28 cellular contexts compared by ENCODE assay signal in the genomic region with DNA sequence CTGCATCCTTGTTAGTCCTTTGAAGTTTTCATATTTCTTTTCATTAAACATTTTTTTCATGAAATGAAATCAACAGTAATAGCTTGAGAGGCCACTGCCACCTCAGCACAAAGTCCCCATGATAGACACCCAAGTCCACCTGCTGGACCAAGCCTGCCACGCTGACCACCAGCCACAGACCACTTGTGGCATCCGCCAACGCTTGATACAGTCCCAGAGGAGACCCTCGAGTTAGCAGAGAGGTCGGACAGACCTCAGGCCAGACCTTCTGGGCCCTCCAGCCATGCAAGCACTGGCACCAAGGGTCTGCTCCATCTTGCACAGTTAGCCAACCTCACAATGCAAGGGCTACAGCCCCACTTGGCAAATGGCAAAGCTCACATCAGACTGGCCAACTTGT.
"Had no signal": no experiment of that assay in that cellular context is flagged by ENCODE, and none has a peak within 500 bp of the region (broad histone marks: within the 10 kb centered on the region; RNA-seq: fewer than 3 reads in every experiment).

No MANE protein-coding gene starts in this region.

- H3K36me3 Mint-ChIP-seq: naive thymus-derived CD4-positive, alpha-beta T cell; natural killer cell; neural progenitor cell; stimulated activated effector memory CD8-positive, alpha-beta T cell treated with anti-CD3 and anti-CD28 coated beads, Interleukin-12 subunit alpha, Interleukin-12 subunit beta, amount 100 ng/mL, for 72 hours; stimulated activated naive B cell treated with anti-CD40 and anti-IgM and Interleukin-4, amounts not matched to agents 10 μg/mL and 1 μg/mL and 100 μg/mL, for 72 hours had no signal

- H3K9me3 Mint-ChIP-seq: natural killer cell; stimulated activated effector memory CD8-positive, alpha-beta T cell treated with anti-CD3 and anti-CD28 coated beads, Interleukin-12 subunit alpha, Interleukin-12 subunit beta, amount 100 ng/mL, for 72 hours had no signal

- H3K4me3 Mint-ChIP-seq: naive thymus-derived CD4-positive, alpha-beta T cell; natural killer cell; nephron; neural progenitor cell; stimulated activated effector memory CD8-positive, alpha-beta T cell treated with anti-CD3 and anti-CD28 coated beads, Interleukin-12 subunit alpha, Interleukin-12 subunit beta, amount 100 ng/mL, for 72 hours; stimulated activated naive B cell treated with anti-CD40 and anti-IgM and Interleukin-4, amounts not matched to agents 10 μg/mL and 1 μg/mL and 100 μg/mL, for 72 hours; stimulated activated naive CD8-positive, alpha-beta T cell treated with anti-CD3 and anti-CD28 coated beads, Interleukin-15, Interleukin-2, amounts not matched to agents 100 ng/mL and 50 ng/mL, for 24 hours had no signal

- H3K27ac ChIP-seq: neural progenitor cell, neutrophil, pancreas, psoas muscle, right lobe of liver, sigmoid colon, stomach, thoracic aorta, thyroid gland, tibial nerve, upper lobe of left lung, vagina had no signal

- H3K36me3 ChIP-seq: neural progenitor cell, neutrophil, pancreas, right lobe of liver, sigmoid colon, stomach, thoracic aorta, thyroid gland, tibial nerve, upper lobe of left lung, vagina had no signal

- H3K27ac Mint-ChIP-seq: natural killer cell; nephron; neural progenitor cell; progenitor cell of endocrine pancreas; stimulated activated effector memory CD8-positive, alpha-beta T cell treated with anti-CD3 and anti-CD28 coated beads, Interleukin-12 subunit alpha, Interleukin-12 subunit beta, amount 100 ng/mL, for 72 hours; stimulated activated naive B cell treated with anti-CD40 and anti-IgM and Interleukin-4, amounts not matched to agents 10 μg/mL and 1 μg/mL and 100 μg/mL, for 72 hours; stimulated activated naive CD8-positive, alpha-beta T cell treated with anti-CD3 and anti-CD28 coated beads, Interleukin-15, Interleukin-2, amounts not matched to agents 100 ng/mL and 50 ng/mL, for 24 hours had no signal

- ATAC-seq: naive thymus-derived CD4-positive, alpha-beta T cell; natural killer cell; pancreas; psoas muscle; right cardiac atrium; right lobe of liver; stimulated activated effector memory CD8-positive, alpha-beta T cell treated with anti-CD3 and anti-CD28 coated beads, Interleukin-12 subunit alpha, Interleukin-12 subunit beta, amount 100 ng/mL, for 72 hours; stimulated activated naive B cell treated with anti-CD40 and anti-IgM and Interleukin-4, amounts not matched to agents 10 μg/mL and 1 μg/mL and 100 μg/mL, for 72 hours had no signal

- DNase-seq: naive thymus-derived CD4-positive, alpha-beta T cell; natural killer cell; nucleus accumbens; right lobe of liver; small intestine; stimulated activated CD4-positive, alpha-beta T cell treated with anti-CD3 and anti-CD28 coated beads, Interleukin-15, amount 100 ng/mL, for 24 hours; stimulated activated CD4-positive, alpha-beta T cell treated with anti-CD3 and anti-CD28 coated beads, Interleukin-2, amount 100 ng/mL, for 24 hours; stimulated activated CD4-positive, alpha-beta T cell treated with anti-CD3 and anti-CD28 coated beads, Interleukin-2, amount 100 ng/mL, for 48 hours; stimulated activated CD4-positive, alpha-beta T cell treated with anti-CD3 and anti-CD28 coated beads, Interleukin-4, amount 100 ng/mL, for 24 hours; stimulated activated naive B cell treated with anti-CD40 and anti-IgM and Interleukin-4, amounts not matched to agents 10 μg/mL and 1 μg/mL and 100 μg/mL, for 72 hours; stimulated activated naive CD4-positive, alpha-beta T cell treated with Interleukin-2 at 50 U/mL for 16 hours; stomach; thyroid gland; trophoblast cell had no signal

- H3K4me1 ChIP-seq: pancreas, psoas muscle, right lobe of liver, sigmoid colon, tibial nerve had no signal

- H3K4me3 ChIP-seq: neural progenitor cell, pancreas, psoas muscle, right lobe of liver, sigmoid colon, stomach, thoracic aorta, thyroid gland, tibial nerve, upper lobe of left lung, vagina had no signal

- H3K27me3 ChIP-seq: neural progenitor cell, right lobe of liver, thyroid gland, vagina had no signal

- H3K9me3 ChIP-seq: neutrophil, pancreas, psoas muscle, right lobe of liver, sigmoid colon, thoracic aorta, thyroid gland, upper lobe of left lung, vagina had no signal
